21 cellular contexts compared by ENCODE assay signal in genomic region chr14:24275524-24276139, GRCh38. TPM values are rescaled to one million over a fixed set of nuclear protein-coding genes. Genes with fewer than 3 reads are reported as not detected.
DNase-seq lines count a peak whose midpoint lies in the region; ATAC-seq and TF ChIP-seq lines count a peak whose summit lies in the region.
"Had no signal": no experiment of that assay in that cellular context is flagged by ENCODE, and none has a peak within 500 bp of the region (broad histone marks: within the 10 kb centered on the region; RNA-seq: fewer than 3 reads in every experiment).

No MANE protein-coding gene starts in this region.

- peak; percentile 13; the same call in 1 of the 2 replicates for TF ChIP-seq CTCF in OCI-LY3 (IDR thresholded peaks at IDR 0.05; ENCODE audit: low read depth, low read length)
- TF ChIP-seq CTCF in dorsolateral prefrontal cortex (IDR thresholded peaks at IDR 0.05 in 54 of 56, conservative IDR thresholded peaks at IDR 0.05 in 2 of 56; ENCODE audit: low read depth in 1 of 56, partially characterized antibody in 56 of 56) = no peak
- no peak for TF ChIP-seq CTCF in left lung (IDR thresholded peaks at IDR 0.05)

- CTCF ChIA-PET in activated naive CD4-positive, alpha-beta T cell treated with anti-CD3 and anti-CD28 coated beads for 36 hours (lab: Charles Lee) = interaction anchor here (0.7 to 10.8 kb wide), 9 partner anchors 11 to 322 kb away, joined by 3 to 154 read pairs (median 4); partner anchors contain the start of genes DHRS1, MDP1, NOP9 and TINF2

- H3K79me2 ChIP-seq in OCI-LY3 (ENCODE audit: low read length) = no peaks in the 10 kb centered on the region

- no peak overlapping the region for H3K9ac ChIP-seq in OCI-LY3 (ENCODE audit: low read length)

- H3K36me3 Mint-ChIP-seq in activated naive CD4-positive, alpha-beta T cell treated with anti-CD3 and anti-CD28 coated beads for 36 hours (ENCODE audit: low read depth) = peaks cover 5% of the 10 kb centered on the region
- peaks cover 7% of the 10 kb centered on the region for H3K36me3 Mint-ChIP-seq in stimulated activated memory B cell treated with anti-CD40 and anti-IgM and Interleukin-4, amounts not matched to agents 10 μg/mL and 1 μg/mL and 100 μg/mL, for 72 hours

- no peak for DNase-seq in activated naive CD4-positive, alpha-beta T cell treated with anti-CD3 and anti-CD28 coated beads for 36 hours
- no peak for DNase-seq in activated naive CD4-positive, alpha-beta T cell (lab: John Stamatoyannopoulos, UW)
- DNase-seq in epithelial cell of prostate (ENCODE audit: low read depth, low spot score) = no peak
- no peak for DNase-seq in dorsolateral prefrontal cortex
- DNase-seq in activated gamma-delta T cell (lab: John Stamatoyannopoulos, UW) = no peak
- no peak for DNase-seq in left lung
- DNase-seq: EL, hippocampal formation, IMR-90, kidney glomerular epithelial cell, midbrain, NCI-H187 treated with DMSO at 0.1 percent for 48 hours, NCI-H524, nucleus accumbens, PC-9, stomach had no signal

- H4K20me1 ChIP-seq in OCI-LY3 (ENCODE audit: insufficient read depth, low read length) = no peaks in the 10 kb centered on the region

- no peak overlapping the region for H2AFZ ChIP-seq in OCI-LY3 (ENCODE audit: low read depth, low read length)
- H2AFZ ChIP-seq: PC-9 had no signal

- intact Hi-C loops in activated naive CD4-positive, alpha-beta T cell treated with anti-CD3 and anti-CD28 coated beads for 36 hours (cut with micrococcal nuclease) = loop anchor here (10.0 kb wide), 1 partner anchor 721 kb away; the partner anchor contains the start of genes THTPA and ZFHX2
- intact Hi-C loops in dorsolateral prefrontal cortex (cut with DNase I) = no loop called here
- intact Hi-C loops in left lung (cut with DNase I) = no loop called here

- H3K27me3 ChIP-seq in OCI-LY3 (ENCODE audit: low read depth, low read length) (no peaks in the 10 kb centered on the region), dorsolateral prefrontal cortex (no peaks in the 10 kb centered on the region), left lung (no peaks in the 10 kb centered on the region)
- H3K27me3 ChIP-seq: right atrium auricular region, stomach had no signal

- no peaks in the 10 kb centered on the region for H3K9me3 Mint-ChIP-seq in activated naive CD4-positive, alpha-beta T cell treated with anti-CD3 and anti-CD28 coated beads for 36 hours
- peaks cover 6% of the 10 kb centered on the region for H3K9me3 Mint-ChIP-seq in stimulated activated memory B cell treated with anti-CD40 and anti-IgM and Interleukin-4, amounts not matched to agents 10 μg/mL and 1 μg/mL and 100 μg/mL, for 72 hours

- H3K27ac Mint-ChIP-seq in activated naive CD4-positive, alpha-beta T cell treated with anti-CD3 and anti-CD28 coated beads for 36 hours = peak overlapping the region; percentile 95
- H3K27ac Mint-ChIP-seq in stimulated activated memory B cell treated with anti-CD40 and anti-IgM and Interleukin-4, amounts not matched to agents 10 μg/mL and 1 μg/mL and 100 μg/mL, for 72 hours = peak overlapping the region; percentile 94

- ATAC-seq in stimulated activated memory B cell treated with anti-CD40 and anti-IgM and Interleukin-4, amounts not matched to agents 10 μg/mL and 1 μg/mL and 100 μg/mL, for 72 hours = no peak
- no peak for ATAC-seq in left lung
- ATAC-seq: SK-N-SH treated with all-trans-retinoic acid at 6 μM for 48 hours had no signal

- no peak overlapping the region for H3K27ac ChIP-seq in OCI-LY3 (ENCODE audit: low read length)
- H3K27ac ChIP-seq in epithelial cell of prostate = peak overlapping the region; percentile 100
- H3K27ac ChIP-seq in dorsolateral prefrontal cortex = no peak overlapping the region
- H3K27ac ChIP-seq in left lung = peak overlapping the region in 1 of 2 donors; percentile 97
- H3K27ac ChIP-seq: PC-9, right atrium auricular region had no signal

- H3K36me3 ChIP-seq in OCI-LY3 (replicated peaks; ENCODE audit: low read depth, low read length) (no peaks in the 10 kb centered on the region), left lung (no peaks in the 10 kb centered on the region)
- H3K36me3 ChIP-seq: right atrium auricular region, stomach had no signal

- peaks cover 65% of the 10 kb centered on the region for H3K4me1 ChIP-seq in OCI-LY3 (ENCODE audit: low read length)
- peaks cover 21 to 95% of the 10 kb centered on the region in 2 donors for H3K4me1 ChIP-seq in left lung

- peaks cover 82% of the 10 kb centered on the region for H3K4me1 Mint-ChIP-seq in activated naive CD4-positive, alpha-beta T cell treated with anti-CD3 and anti-CD28 coated beads for 36 hours (ENCODE audit: low read depth)
- peaks cover 81% of the 10 kb centered on the region for H3K4me1 Mint-ChIP-seq in stimulated activated memory B cell treated with anti-CD40 and anti-IgM and Interleukin-4, amounts not matched to agents 10 μg/mL and 1 μg/mL and 100 μg/mL, for 72 hours

- no peak overlapping the region for H3K4me2 ChIP-seq in OCI-LY3 (ENCODE audit: low read length)
- H3K4me2 ChIP-seq: PC-9 had no signal

- H3K4me3 ChIP-seq in OCI-LY3 (ENCODE audit: low read length) = no peak overlapping the region
- no peak overlapping the region for H3K4me3 ChIP-seq in dorsolateral prefrontal cortex
- H3K4me3 ChIP-seq in left lung = no peak overlapping the region
- H3K4me3 ChIP-seq: PC-9, right atrium auricular region, stomach had no signal

- H3K4me3 Mint-ChIP-seq in activated naive CD4-positive, alpha-beta T cell treated with anti-CD3 and anti-CD28 coated beads for 36 hours = no peak overlapping the region
- H3K4me3 Mint-ChIP-seq in stimulated activated memory B cell treated with anti-CD40 and anti-IgM and Interleukin-4, amounts not matched to agents 10 μg/mL and 1 μg/mL and 100 μg/mL, for 72 hours = peak overlapping the region; percentile 7

- H3K9me3 ChIP-seq in OCI-LY3 (ENCODE audit: insufficient read depth, low read length) = no peaks in the 10 kb centered on the region
- H3K9me3 ChIP-seq in left lung = no peaks in the 10 kb centered on the region
- H3K9me3 ChIP-seq: right atrium auricular region, stomach had no signal

- H3K27me3 Mint-ChIP-seq in activated naive CD4-positive, alpha-beta T cell treated with anti-CD3 and anti-CD28 coated beads for 36 hours (ENCODE audit: low read depth) = no peaks in the 10 kb centered on the region
- H3K27me3 Mint-ChIP-seq in stimulated activated memory B cell treated with anti-CD40 and anti-IgM and Interleukin-4, amounts not matched to agents 10 μg/mL and 1 μg/mL and 100 μg/mL, for 72 hours = no peaks in the 10 kb centered on the region

RNA-seq across cellular contexts. Expression of gene RABGGTA, which starts 4.2 kb away (rescaled TPM):
- total RNA-seq in activated naive CD4-positive, alpha-beta T cell treated with anti-CD3 and anti-CD28 coated beads for 36 hours = 10 to 100 TPM; 74.9 to 76.2 TPM
- total RNA-seq in dorsolateral prefrontal cortex (10 to 100 TPM; 22.9 to 63.2 (median 35.7) TPM), left lung (10 to 100 TPM; 49.3 to 53.3 TPM)

RNA-seq across cellular contexts. Expression of gene TGM1, which starts 12.7 kb away (rescaled TPM):
- total RNA-seq in activated naive CD4-positive, alpha-beta T cell treated with anti-CD3 and anti-CD28 coated beads for 36 hours = 10 to 100 TPM; 13.5 to 13.8 TPM
- total RNA-seq in dorsolateral prefrontal cortex (10 to 100 TPM in 8 of 120 experiments, 1 to 10 TPM in 112; 1.4 to 15.9 (median 6.2) TPM), left lung (1 to 10 TPM; 7.6 to 9.6 TPM)

RNA-seq across cellular contexts. Expression of gene DHRS1, which starts 23.9 kb away (rescaled TPM):
- 10 to 100 TPM; 11.8 to 13.8 TPM for total RNA-seq in activated naive CD4-positive, alpha-beta T cell treated with anti-CD3 and anti-CD28 coated beads for 36 hours
- 10 to 100 TPM; 14.1 to 34.4 (median 22.4) TPM for total RNA-seq in dorsolateral prefrontal cortex
- total RNA-seq in left lung = 10 to 100 TPM; 24.9 to 50.2 TPM

RNA-seq across cellular contexts. Expression of gene NOP9, which starts 24.0 kb away (rescaled TPM):
- total RNA-seq in activated naive CD4-positive, alpha-beta T cell treated with anti-CD3 and anti-CD28 coated beads for 36 hours = 10 to 100 TPM; 24.8 to 26.4 TPM
- total RNA-seq in dorsolateral prefrontal cortex (10 to 100 TPM; 21.2 to 33.3 (median 26.9) TPM), left lung (10 to 100 TPM; 22.4 to 24.8 TPM)

RNA-seq across cellular contexts. Expression of gene CIDEB, which starts 32.1 kb away (rescaled TPM):
- 10 to 100 TPM; 10.9 to 15.1 TPM for total RNA-seq in activated naive CD4-positive, alpha-beta T cell treated with anti-CD3 and anti-CD28 coated beads for 36 hours
- total RNA-seq in dorsolateral prefrontal cortex (1 to 10 TPM in 115 of 120 experiments, under 1 TPM in 5; 0.57 to 6.4 (median 2.2) TPM), left lung (10 to 100 TPM in 1 of 2 donors, 1 to 10 TPM in 1; 9.2 to 22.7 TPM)
- total RNA-seq: A673, PC-9 had no signal
